ENCODE assay signal across 13 cellular contexts in genomic region chr14:91371990-91372375, GRCh38. TPM values are rescaled to one million over a fixed set of nuclear protein-coding genes. Genes with fewer than 3 reads are reported as not detected.
A peak's percentile ranks its signal among the peaks of the same experiment; 100 is the strongest.
DNase-seq lines count a peak whose midpoint lies in the region; ATAC-seq and TF ChIP-seq lines count a peak whose summit lies in the region.
"Had no signal": no experiment of that assay in that cellular context is flagged by ENCODE, and none has a peak within 500 bp of the region (broad histone marks: within the 10 kb centered on the region; RNA-seq: fewer than 3 reads in every experiment).

No MANE protein-coding gene starts in this region.

- no peak for ATAC-seq in central memory CD8-positive, alpha-beta T cell (replicated peaks; ENCODE audit: extremely low read depth, poor library complexity, severe bottlenecking)
- ATAC-seq in stimulated activated effector memory CD8-positive, alpha-beta T cell treated with anti-CD3 and anti-CD28 coated beads, Interleukin-12 subunit alpha, Interleukin-12 subunit beta, amount 100 ng/mL, for 72 hours = no peak
- ATAC-seq: left lobe of liver, Right ventricle myocardium inferior had no signal

- peaks cover 54% of the 10 kb centered on the region for H4K20me1 ChIP-seq in OCI-LY3 (ENCODE audit: insufficient read depth, low read length)

- H3K79me2 ChIP-seq in OCI-LY3 (ENCODE audit: low read length) = peaks cover 86% of the 10 kb centered on the region

- H2AFZ ChIP-seq in OCI-LY3 (ENCODE audit: low read depth, low read length) = no peak overlapping the region
- H2AFZ ChIP-seq: hepatocyte had no signal

- H3K9me3 Mint-ChIP-seq in activated CD4-positive, alpha-beta T cell treated with anti-CD3 and anti-CD28 coated beads, Interleukin-2, amount 10 ng/mL, durations not matched to agents 24 days and 14 days = no peaks in the 10 kb centered on the region
- no peaks in the 10 kb centered on the region for H3K9me3 Mint-ChIP-seq in central memory CD8-positive, alpha-beta T cell
- H3K9me3 Mint-ChIP-seq in stimulated activated effector memory CD8-positive, alpha-beta T cell treated with anti-CD3 and anti-CD28 coated beads, Interleukin-12 subunit alpha, Interleukin-12 subunit beta, amount 100 ng/mL, for 72 hours = no peaks in the 10 kb centered on the region
- H3K9me3 Mint-ChIP-seq: type B pancreatic cell had no signal

- no peak for DNase-seq in activated CD4-positive, alpha-beta T cell treated with anti-CD3 and anti-CD28 coated beads, Interleukin-2, amount 10 ng/mL, durations not matched to agents 24 days and 14 days
- DNase-seq in activated CD4-positive, alpha-beta T cell treated with anti-CD3 and anti-CD28 coated beads, Interleukin-2, amount 50 U/mL, for 1 hour = no peak
- no peak for DNase-seq in central memory CD8-positive, alpha-beta T cell (ENCODE audit: low spot score in 2 of 2)
- DNase-seq in stimulated activated effector memory CD8-positive, alpha-beta T cell treated with anti-CD3 and anti-CD28 coated beads, Interleukin-12 subunit alpha, Interleukin-12 subunit beta, amount 100 ng/mL, for 72 hours (ENCODE audit: low spot score in 2 of 2) = no peak
- DNase-seq in hypothalamus (lab: John Stamatoyannopoulos, UW) (no peak), GM13976 (ENCODE audit: low spot score) (no peak), DMS79 (lab: John Stamatoyannopoulos, UW) (no peak)

- peaks cover 95% of the 10 kb centered on the region for H3K4me1 Mint-ChIP-seq in activated CD4-positive, alpha-beta T cell treated with anti-CD3 and anti-CD28 coated beads, Interleukin-2, amount 10 ng/mL, durations not matched to agents 24 days and 14 days
- H3K4me1 Mint-ChIP-seq in central memory CD8-positive, alpha-beta T cell = peaks cover 97% of the 10 kb centered on the region
- peaks cover 100% of the 10 kb centered on the region for H3K4me1 Mint-ChIP-seq in stimulated activated effector memory CD8-positive, alpha-beta T cell treated with anti-CD3 and anti-CD28 coated beads, Interleukin-12 subunit alpha, Interleukin-12 subunit beta, amount 100 ng/mL, for 72 hours

- H3K4me3 ChIP-seq in OCI-LY3 (ENCODE audit: low read length) = no peak overlapping the region
- H3K4me3 ChIP-seq: hepatocyte, K562 had no signal

- TF ChIP-seq CTCF in OCI-LY3 (IDR thresholded peaks at IDR 0.05; ENCODE audit: low read depth, low read length) (no peak), GM13976 (IDR thresholded peaks at IDR 0.05; ENCODE audit: borderline replicate concordance, control extremely low read depth, extremely low read depth, insufficient read depth, missing control alignments) (no peak)

- H3K4me3 Mint-ChIP-seq in activated CD4-positive, alpha-beta T cell treated with anti-CD3 and anti-CD28 coated beads, Interleukin-2, amount 10 ng/mL, durations not matched to agents 24 days and 14 days = peak overlapping the region; percentile 80
- H3K4me3 Mint-ChIP-seq in central memory CD8-positive, alpha-beta T cell = peak overlapping the region; percentile 75
- H3K4me3 Mint-ChIP-seq in stimulated activated effector memory CD8-positive, alpha-beta T cell treated with anti-CD3 and anti-CD28 coated beads, Interleukin-12 subunit alpha, Interleukin-12 subunit beta, amount 100 ng/mL, for 72 hours = peak overlapping the region; percentile 68
- H3K4me3 Mint-ChIP-seq: type B pancreatic cell had no signal

- peaks cover 18% of the 10 kb centered on the region for H3K36me3 Mint-ChIP-seq in activated CD4-positive, alpha-beta T cell treated with anti-CD3 and anti-CD28 coated beads, Interleukin-2, amount 10 ng/mL, durations not matched to agents 24 days and 14 days (ENCODE audit: low read depth)
- H3K36me3 Mint-ChIP-seq in central memory CD8-positive, alpha-beta T cell (ENCODE audit: insufficient read depth) = peaks cover 36% of the 10 kb centered on the region
- H3K36me3 Mint-ChIP-seq in stimulated activated effector memory CD8-positive, alpha-beta T cell treated with anti-CD3 and anti-CD28 coated beads, Interleukin-12 subunit alpha, Interleukin-12 subunit beta, amount 100 ng/mL, for 72 hours = peaks cover 82% of the 10 kb centered on the region
- H3K36me3 Mint-ChIP-seq: type B pancreatic cell had no signal

- in situ Hi-C loops in GM13976 (cut with MboI; ENCODE audit: low sequenced_read_pairs, unreplicated experiment) = no loop called here

- H3K9ac ChIP-seq in OCI-LY3 (ENCODE audit: low read length) = peak overlapping the region; percentile 28; the same call in 1 of the 2 replicates

- peak overlapping the region; percentile 97 for H3K27ac ChIP-seq in OCI-LY3 (ENCODE audit: low read length)
- H3K27ac ChIP-seq: hepatocyte had no signal

- H3K4me1 ChIP-seq in OCI-LY3 (ENCODE audit: low read length) = peaks cover 99% of the 10 kb centered on the region

- no peaks in the 10 kb centered on the region for H3K27me3 Mint-ChIP-seq in activated CD4-positive, alpha-beta T cell treated with anti-CD3 and anti-CD28 coated beads, Interleukin-2, amount 10 ng/mL, durations not matched to agents 24 days and 14 days
- no peaks in the 10 kb centered on the region for H3K27me3 Mint-ChIP-seq in central memory CD8-positive, alpha-beta T cell

- no peaks in the 10 kb centered on the region for H3K9me3 ChIP-seq in OCI-LY3 (ENCODE audit: insufficient read depth, low read length)

- no peaks in the 10 kb centered on the region for H3K27me3 ChIP-seq in OCI-LY3 (ENCODE audit: low read depth, low read length)
- H3K27me3 ChIP-seq: hepatocyte had no signal

- intact Hi-C loops in activated CD4-positive, alpha-beta T cell treated with anti-CD3 and anti-CD28 coated beads, Interleukin-2, amount 10 ng/mL, durations not matched to agents 24 days and 14 days (cut with micrococcal nuclease) = no loop called here

- peak overlapping the region; percentile 85 for H3K4me2 ChIP-seq in OCI-LY3 (ENCODE audit: low read length)
- H3K4me2 ChIP-seq: hepatocyte had no signal

- peaks cover 9% of the 10 kb centered on the region for H3K36me3 ChIP-seq in OCI-LY3 (replicated peaks; ENCODE audit: low read depth, low read length)

- H3K27ac Mint-ChIP-seq in activated CD4-positive, alpha-beta T cell treated with anti-CD3 and anti-CD28 coated beads, Interleukin-2, amount 10 ng/mL, durations not matched to agents 24 days and 14 days = peak overlapping the region; percentile 90
- H3K27ac Mint-ChIP-seq in central memory CD8-positive, alpha-beta T cell (ENCODE audit: low read depth) = peak overlapping the region; percentile 92
- H3K27ac Mint-ChIP-seq in stimulated activated effector memory CD8-positive, alpha-beta T cell treated with anti-CD3 and anti-CD28 coated beads, Interleukin-12 subunit alpha, Interleukin-12 subunit beta, amount 100 ng/mL, for 72 hours = peak overlapping the region; percentile 93
- H3K27ac Mint-ChIP-seq: type B pancreatic cell had no signal

RNA-seq across cellular contexts. Expression of gene CCDC88C, which starts 45.6 kb away (rescaled TPM):
- 79.7 and 89.9 TPM in 2 replicates for total RNA-seq in activated CD4-positive, alpha-beta T cell treated with anti-CD3 and anti-CD28 coated beads, Interleukin-2, amount 10 ng/mL, durations not matched to agents 24 days and 14 days
